In the genomic region with DNA sequence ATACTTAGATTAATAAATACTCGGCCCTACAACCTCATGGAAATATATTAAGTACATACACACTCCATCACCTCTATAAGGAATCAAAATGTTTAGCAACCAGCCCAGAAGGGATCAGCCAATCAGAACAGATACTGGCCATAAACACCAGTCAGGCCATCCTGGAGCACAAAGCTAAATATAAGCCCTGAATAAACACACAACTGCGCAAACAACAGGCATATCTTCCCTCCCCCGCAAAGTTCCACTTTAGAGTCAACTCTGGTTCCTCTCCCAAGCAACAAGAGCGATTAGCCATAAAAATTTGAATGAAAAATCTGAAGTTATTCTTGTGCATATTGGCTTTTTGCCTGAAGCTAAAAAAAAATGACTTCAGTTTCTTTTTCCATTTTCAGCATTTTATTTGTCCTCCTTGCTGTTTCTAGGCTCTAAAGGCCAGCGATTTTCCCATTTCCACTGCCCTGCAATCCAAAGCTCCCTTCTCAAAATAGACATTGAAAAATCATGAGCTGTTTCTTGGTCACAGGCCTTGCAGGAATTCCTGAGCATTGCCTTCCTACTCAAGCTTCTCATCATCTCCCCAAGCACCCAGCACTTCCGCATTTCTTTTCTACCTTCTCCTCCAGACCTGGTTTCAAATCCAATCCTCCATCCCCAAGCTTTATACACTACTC, we compare ENCODE assay signal across 15 cellular contexts.
A peak's percentile ranks its signal among the peaks of the same experiment; 100 is the strongest.
DNase-seq lines count a peak whose midpoint lies in the region; ATAC-seq, FAIRE-seq and TF ChIP-seq lines count a peak whose summit lies in the region.
"Had no signal": no experiment of that assay in that cellular context is flagged by ENCODE, and none has a peak within 500 bp of the region (broad histone marks: within the 10 kb centered on the region; RNA-seq: fewer than 3 reads in every experiment).

No MANE protein-coding gene starts in this region.

- H2BK15ac ChIP-seq in mesenchymal stem cell (ENCODE audit: low read depth, poor library complexity, severe bottlenecking) = no peak overlapping the region

- H4K8ac ChIP-seq in mesenchymal stem cell (ENCODE audit: low read length) = no peak overlapping the region

- H4K91ac ChIP-seq in mesenchymal stem cell (ENCODE audit: low read length) = no peak overlapping the region

- TF ChIP-seq CTCF in fibroblast of lung (conservative IDR thresholded peaks at IDR 0.05 in 1 of 2, IDR thresholded peaks at IDR 0.05 in 1 of 2; ENCODE audit: low read depth in 1 of 2, low read length in 2 of 2) = no peak

- peak overlapping the region in 1 of 2 experiments; percentile 60 for H3K18ac ChIP-seq in mesenchymal stem cell (ENCODE audit: low read depth in 1 of 2, low read length in 2 of 2)

- H3K79me1 ChIP-seq in mesenchymal stem cell (replicated peaks; ENCODE audit: low read length, poor library complexity, severe bottlenecking) = no peaks in the 10 kb centered on the region

- no peaks in the 10 kb centered on the region for H4K20me1 ChIP-seq in fibroblast of lung (ENCODE audit: control insufficient read depth, extremely low read depth, insufficient read depth, low read length)

- H3K4me2 ChIP-seq in fibroblast of lung (ENCODE audit: extremely low read depth, insufficient read depth, low read length) = peak overlapping the region; percentile 29
- H3K4me2 ChIP-seq in mesenchymal stem cell (ENCODE audit: low read length, poor library complexity, severe bottlenecking) = no peak overlapping the region

- no peak for FAIRE-seq in H54 (lab: Jason Lieb, UNC)

- H3K27ac ChIP-seq in fibroblast of lung (ENCODE audit: insufficient read depth, low read length) (no peak overlapping the region), mesenchymal stem cell (ENCODE audit: low read length, poor library complexity, severe bottlenecking) (no peak overlapping the region)
- no peak overlapping the region for H3K27ac ChIP-seq in effector memory CD4-positive, alpha-beta T cell (ENCODE audit: insufficient read depth, low read length, poor library complexity, severe bottlenecking)
- H3K27ac ChIP-seq: RWPE1 had no signal

- no peaks in the 10 kb centered on the region for H3K79me2 ChIP-seq in fibroblast of lung (ENCODE audit: control insufficient read depth, insufficient read depth, low read length)

- H3K4me3 ChIP-seq in fibroblast of lung (replicated peaks in 1 of 4; ENCODE audit: control extremely low read depth in 1 of 4, insufficient read depth in 1 of 4, low read depth in 3 of 4, low read length in 4 of 4) (no peak overlapping the region), mesenchymal stem cell (ENCODE audit: insufficient read depth in 1 of 2, low read depth in 1 of 2, low read length in 2 of 2) (no peak overlapping the region)
- no peak overlapping the region for H3K4me3 ChIP-seq in effector memory CD4-positive, alpha-beta T cell (ENCODE audit: insufficient read depth, low read depth, low read length, poor library complexity, severe bottlenecking)

- H2AFZ ChIP-seq in fibroblast of lung (ENCODE audit: low read length) = peak overlapping the region; percentile 54
- H2AFZ ChIP-seq in mesenchymal stem cell (ENCODE audit: low read depth, low read length) = no peak overlapping the region

- H3K36me3 ChIP-seq in fibroblast of lung (ENCODE audit: control insufficient read depth, insufficient read depth, low read length) (no peaks in the 10 kb centered on the region), mesenchymal stem cell (ENCODE audit: control insufficient read depth in 1 of 2, insufficient read depth in 2 of 2, low read depth in 1 of 2, low read length in 2 of 2) (no peaks in the 10 kb centered on the region)
- H3K36me3 ChIP-seq in effector memory CD4-positive, alpha-beta T cell (ENCODE audit: control insufficient read depth, insufficient read depth, low read length) = no peaks in the 10 kb centered on the region

- H3K4me1 ChIP-seq in fibroblast of lung (ENCODE audit: control insufficient read depth, extremely low read depth, insufficient read depth, low read length) (no peaks in the 10 kb centered on the region), mesenchymal stem cell (ENCODE audit: control insufficient read depth, insufficient read depth, low read depth, low read length) (no peaks in the 10 kb centered on the region)
- H3K4me1 ChIP-seq in effector memory CD4-positive, alpha-beta T cell (ENCODE audit: control insufficient read depth, insufficient read depth, low read length, poor library complexity, severe bottlenecking) = no peaks in the 10 kb centered on the region

- peak overlapping the region in 1 of 2 experiments; percentile 54 for H2BK12ac ChIP-seq in mesenchymal stem cell (ENCODE audit: low read length in 2 of 2)

- no peak overlapping the region for H3K9ac ChIP-seq in fibroblast of lung (ENCODE audit: insufficient read depth, low read length)
- H3K9ac ChIP-seq in mesenchymal stem cell (ENCODE audit: low read length) = no peak overlapping the region

- no peak overlapping the region for H3K23ac ChIP-seq in mesenchymal stem cell (ENCODE audit: low read length in 2 of 2)

- no peak overlapping the region for H2BK120ac ChIP-seq in mesenchymal stem cell (ENCODE audit: low read depth, low read length)

- DNase-seq in NCI-H345 treated with DMSO at 0.1 percent for 48 hours (lab: John Stamatoyannopoulos, UW; ENCODE audit: unreplicated experiment) (peak; percentile 10), fibroblast of lung (ENCODE audit: low read depth in 2 of 2) (peak in 1 of 2 donors; percentile 51), mesenchymal stem cell (peak; percentile 70), stromal cell of bone marrow (ENCODE audit: low read depth) (peak; percentile 25), NCI-H2227 treated with DMSO at 0.1 percent for 48 hours (lab: John Stamatoyannopoulos, UW) (no peak), H54 (ENCODE audit: insufficient read length, low spot score) (no peak)
- no peak for DNase-seq in effector memory CD4-positive, alpha-beta T cell
- DNase-seq: activated CD4-positive, alpha-beta memory T cell treated with anti-CD3 and anti-CD28 coated beads for 36 hours; CD8-positive, alpha-beta T cell; naive B cell; NCI-H2107; T-helper 9 cell; trophoblast cell had no signal

- H3K14ac ChIP-seq in mesenchymal stem cell (ENCODE audit: low read length in 2 of 2) = no peak overlapping the region

- H2AK5ac ChIP-seq in mesenchymal stem cell (ENCODE audit: low read length, severe bottlenecking) = no peak overlapping the region

- no peak overlapping the region for H2BK5ac ChIP-seq in mesenchymal stem cell (ENCODE audit: low read depth, low read length, poor library complexity, severe bottlenecking)

- H3K9me3 ChIP-seq in fibroblast of lung (ENCODE audit: control insufficient read depth, insufficient read depth, low read depth, low read length) (no peaks in the 10 kb centered on the region), mesenchymal stem cell (ENCODE audit: control insufficient read depth, low read length) (no peaks in the 10 kb centered on the region)
- H3K9me3 ChIP-seq in effector memory CD4-positive, alpha-beta T cell (ENCODE audit: control insufficient read depth, low read length) = no peaks in the 10 kb centered on the region

- no peak for TF ChIP-seq POLR2A in H54 (IDR thresholded peaks at IDR 0.05; ENCODE audit: low read depth, low read length)

- peak overlapping the region in 1 of 2 experiments; percentile 72 for H3K4ac ChIP-seq in mesenchymal stem cell (ENCODE audit: low read depth in 1 of 2, low read length in 2 of 2)

- H3K27me3 ChIP-seq in fibroblast of lung (ENCODE audit: control insufficient read depth, insufficient read depth, low read length) = no peaks in the 10 kb centered on the region
- H3K27me3 ChIP-seq in mesenchymal stem cell (ENCODE audit: control insufficient read depth in 1 of 2, insufficient read depth in 1 of 2, low read length in 2 of 2) = no peaks in the 10 kb centered on the region
- no peaks in the 10 kb centered on the region for H3K27me3 ChIP-seq in effector memory CD4-positive, alpha-beta T cell (replicated peaks; ENCODE audit: control insufficient read depth, insufficient read depth, low read length, poor library complexity, severe bottlenecking)

- no peak for ATAC-seq in GM19328 (IDR thresholded peaks at IDR 0.05; ENCODE audit: unreplicated experiment)
- ATAC-seq: CD8-positive, alpha-beta T cell had no signal

- 81% methylated on average over 5 of the region's 6 CpGs for WGBS in mesenchymal stem cell

Comparison
In these comparisons a context has a peak if more than half of its experiments do, and no peak if none do; other contexts are left out.
1. DNase-seq: peak in NCI-H345 treated with DMSO at 0.1 percent for 48 hours (single experiment), mesenchymal stem cell (single experiment) and stromal cell of bone marrow (single experiment); none in effector memory CD4-positive, alpha-beta T cell (0 of 3), NCI-H2227 treated with DMSO at 0.1 percent for 48 hours (single experiment) and H54 (single experiment).